Comparison of ENCODE assay signal across 18 cellular contexts in the genomic region with DNA sequence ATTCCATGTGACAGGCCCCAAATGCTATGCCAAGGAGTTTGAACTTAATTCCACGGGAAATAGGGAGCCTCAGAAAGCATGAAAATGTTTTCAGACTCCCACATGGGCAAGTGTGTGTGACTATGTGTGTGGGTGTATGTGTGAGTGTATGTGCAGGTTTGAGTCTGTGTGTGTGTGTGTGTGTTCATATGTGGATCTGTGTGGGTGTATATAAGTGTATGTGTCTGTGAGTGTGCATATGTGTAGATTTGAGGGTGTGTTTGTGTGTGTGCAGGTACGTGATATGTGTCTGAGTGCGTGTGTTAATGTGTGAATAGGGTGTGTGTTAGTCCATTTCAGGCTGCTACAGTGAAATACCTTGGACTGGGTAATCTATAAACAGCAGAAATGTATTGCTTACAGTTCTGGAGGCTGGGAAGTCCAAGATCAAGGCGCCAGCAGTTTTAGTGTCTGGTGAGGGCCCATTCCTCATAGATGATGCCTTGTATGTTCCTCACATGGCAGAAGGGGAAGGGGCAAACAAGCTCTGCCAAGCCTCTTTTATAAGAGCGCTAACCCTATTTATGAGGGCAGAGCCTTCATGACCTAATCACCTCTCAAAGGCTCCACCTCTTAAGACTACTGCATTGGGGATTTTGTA.
DNase-seq lines count a peak whose midpoint lies in the region; ATAC-seq and TF ChIP-seq lines count a peak whose summit lies in the region.
"Had no signal": no experiment of that assay in that cellular context is flagged by ENCODE, and none has a peak within 500 bp of the region (broad histone marks: within the 10 kb centered on the region; RNA-seq: fewer than 3 reads in every experiment).

No MANE protein-coding gene starts in this region.

- H3K27me3 ChIP-seq in BLaER1 treated with 17β-estradiol and CSF1 and Interleukin-3, amounts not matched to agents 10 nM and 100 nM: no peaks in the 10 kb centered on the region
- no peaks in the 10 kb centered on the region for H3K27me3 ChIP-seq in effector memory CD4-positive, alpha-beta T cell (replicated peaks; ENCODE audit: control insufficient read depth, insufficient read depth, low read length, poor library complexity, severe bottlenecking)

- H3K27ac Mint-ChIP-seq in T-helper 2 cell treated with Interferon-gamma antibody and Interleukin-4, amounts not matched to agents 5 μg/mL and 100 μg/mL, for 36 hours: peak overlapping the region; percentile 34
- H3K27ac Mint-ChIP-seq: IgD-negative memory B cell had no signal

- peaks cover 4% of the 10 kb centered on the region for H3K9me3 Mint-ChIP-seq in T-helper 2 cell treated with Interferon-gamma antibody and Interleukin-4, amounts not matched to agents 5 μg/mL and 100 μg/mL, for 36 hours
- H3K9me3 Mint-ChIP-seq in activated T-cell treated with anti-CD3 and anti-CD28 coated beads, Interleukin-2, amount 50 U/mL, for 4 hours: no peaks in the 10 kb centered on the region
- H3K9me3 Mint-ChIP-seq: IgD-negative memory B cell had no signal

- peak overlapping the region in 7 of 11 experiments; percentile 9 to 68 (median 63); a peak in 13 of 22 replicates for H3K4me2 ChIP-seq in BLaER1 treated with 17β-estradiol and CSF1 and Interleukin-3, amounts not matched to agents 10 nM and 100 nM

- peaks cover 36% of the 10 kb centered on the region for H3K36me3 Mint-ChIP-seq in T-helper 2 cell treated with Interferon-gamma antibody and Interleukin-4, amounts not matched to agents 5 μg/mL and 100 μg/mL, for 36 hours (ENCODE audit: low read depth)
- no peaks in the 10 kb centered on the region for H3K36me3 Mint-ChIP-seq in activated T-cell treated with anti-CD3 and anti-CD28 coated beads, Interleukin-2, amount 50 U/mL, for 4 hours (ENCODE audit: insufficient read depth)
- H3K36me3 Mint-ChIP-seq: IgD-negative memory B cell had no signal

- H3K36me3 ChIP-seq in BLaER1 treated with 17β-estradiol and CSF1 and Interleukin-3, amounts not matched to agents 10 nM and 100 nM: no peaks in the 10 kb centered on the region
- H3K36me3 ChIP-seq in effector memory CD4-positive, alpha-beta T cell (ENCODE audit: control insufficient read depth, insufficient read depth, low read length): no peaks in the 10 kb centered on the region

- peaks cover 0 to 26% (median 10%) of the 10 kb centered on the region in 11 experiments; a peak in 11 of 22 replicates for H3K9me3 ChIP-seq in BLaER1 treated with 17β-estradiol and CSF1 and Interleukin-3, amounts not matched to agents 10 nM and 100 nM (replicated peaks in 1 of 11)
- H3K9me3 ChIP-seq in effector memory CD4-positive, alpha-beta T cell (ENCODE audit: control insufficient read depth, low read length): no peaks in the 10 kb centered on the region

- H4K20me1 ChIP-seq in BLaER1 treated with 17β-estradiol and CSF1 and Interleukin-3, amounts not matched to agents 10 nM and 100 nM: no peaks in the 10 kb centered on the region

- H3K27me3 Mint-ChIP-seq in T-helper 2 cell treated with Interferon-gamma antibody and Interleukin-4, amounts not matched to agents 5 μg/mL and 100 μg/mL, for 36 hours (ENCODE audit: low read depth): no peaks in the 10 kb centered on the region
- H3K27me3 Mint-ChIP-seq in activated T-cell treated with anti-CD3 and anti-CD28 coated beads, Interleukin-2, amount 50 U/mL, for 4 hours (ENCODE audit: low read depth): no peaks in the 10 kb centered on the region
- H3K27me3 Mint-ChIP-seq: CD4-positive, alpha-beta memory T cell had no signal

- TF ChIP-seq CTCF in VCaP (conservative IDR thresholded peaks at IDR 0.05): no peak

- no peak for ATAC-seq in activated T-cell treated with anti-CD3 and anti-CD28 coated beads, Interleukin-2, amount 50 U/mL, for 4 hours
- no peak for ATAC-seq in HG02798 (IDR thresholded peaks at IDR 0.05; ENCODE audit: poor library complexity, unreplicated experiment)

- peaks cover 22 to 40% (median 31%) of the 10 kb centered on the region in 10 experiments for H3K4me1 ChIP-seq in BLaER1 treated with 17β-estradiol and CSF1 and Interleukin-3, amounts not matched to agents 10 nM and 100 nM
- H3K4me1 ChIP-seq in effector memory CD4-positive, alpha-beta T cell (ENCODE audit: control insufficient read depth, insufficient read depth, low read length, poor library complexity, severe bottlenecking): peaks cover 34% of the 10 kb centered on the region

- peaks cover 48% of the 10 kb centered on the region for H3K4me1 Mint-ChIP-seq in T-helper 2 cell treated with Interferon-gamma antibody and Interleukin-4, amounts not matched to agents 5 μg/mL and 100 μg/mL, for 36 hours (ENCODE audit: low read depth)
- H3K4me1 Mint-ChIP-seq in activated T-cell treated with anti-CD3 and anti-CD28 coated beads, Interleukin-2, amount 50 U/mL, for 4 hours (ENCODE audit: low read depth): peaks cover 50% of the 10 kb centered on the region

- no peak for DNase-seq in T-helper 2 cell treated with Interferon-gamma antibody and Interleukin-4, amounts not matched to agents 5 μg/mL and 100 μg/mL, for 36 hours (ENCODE audit: low spot score)
- no peak for DNase-seq in T-helper 2 cell
- no peak for DNase-seq in effector memory CD4-positive, alpha-beta T cell
- DNase-seq in activated T-cell treated with anti-CD3 and anti-CD28 coated beads, Interleukin-2, amount 50 U/mL, for 4 hours: no peak
- DNase-seq in GM03348 (ENCODE audit: low spot score): no peak
- DNase-seq: 8988T; AML-193; C1 segment of cervical spinal cord; CD4-positive, alpha-beta memory T cell; DMS153; DMS79 treated with DMSO at 0.1 percent for 48 hours; GF-D8; GM23248; H7 had no signal

- no peak overlapping the region for H3K27ac ChIP-seq in BLaER1 treated with 17β-estradiol and CSF1 and Interleukin-3, amounts not matched to agents 10 nM and 100 nM
- H3K27ac ChIP-seq in VCaP: peak overlapping the region; percentile 74; the same call in 1 of the 2 replicates
- peak overlapping the region; percentile 35 for H3K27ac ChIP-seq in effector memory CD4-positive, alpha-beta T cell (ENCODE audit: insufficient read depth, low read length, poor library complexity, severe bottlenecking)
- H3K27ac ChIP-seq: GM23248 had no signal

- H3K9ac ChIP-seq in BLaER1 treated with 17β-estradiol and CSF1 and Interleukin-3, amounts not matched to agents 10 nM and 100 nM: no peak overlapping the region
- H3K9ac ChIP-seq: GM23248 had no signal

- no peak overlapping the region for H3K4me3 ChIP-seq in BLaER1 treated with 17β-estradiol and CSF1 and Interleukin-3, amounts not matched to agents 10 nM and 100 nM
- no peak overlapping the region for H3K4me3 ChIP-seq in effector memory CD4-positive, alpha-beta T cell (ENCODE audit: insufficient read depth, low read depth, low read length, poor library complexity, severe bottlenecking)
- H3K4me3 ChIP-seq: GM23248 had no signal

- H3K4me3 Mint-ChIP-seq in T-helper 2 cell treated with Interferon-gamma antibody and Interleukin-4, amounts not matched to agents 5 μg/mL and 100 μg/mL, for 36 hours: no peak overlapping the region
- no peak overlapping the region for H3K4me3 Mint-ChIP-seq in activated T-cell treated with anti-CD3 and anti-CD28 coated beads, Interleukin-2, amount 50 U/mL, for 4 hours
- H3K4me3 Mint-ChIP-seq: CD4-positive, alpha-beta memory T cell; IgD-negative memory B cell had no signal

Comparison
In these comparisons a context has a peak if more than half of its experiments do, and no peak if none do; other contexts are left out.
1. H3K27ac ChIP-seq: peak in VCaP (single experiment) and effector memory CD4-positive, alpha-beta T cell (single experiment); none in BLaER1 treated with 17β-estradiol and CSF1 and Interleukin-3, amounts not matched to agents 10 nM and 100 nM (0 of 11).